8 cellular contexts compared by ENCODE assay signal in genomic region chr14:24188251-24189058, GRCh38. TPM values are rescaled to one million over a fixed set of nuclear protein-coding genes. Genes with fewer than 3 reads are reported as not detected.
DNase-seq lines count a peak whose midpoint lies in the region; ATAC-seq, FAIRE-seq and TF ChIP-seq lines count a peak whose summit lies in the region.

TSS of gene IPO4 (minus strand) at chr14:24188816. CDS start at chr14:24188787, 29 bp downstream.

- peak within 1 kb of the TSS; percentile 96 for H3K4me2 ChIP-seq in HepG2 (ENCODE audit: low read depth, low read length)

- peaks cover 60 to 70% of the 10 kb centered on the region in 2 experiments for H3K36me3 ChIP-seq in HepG2 (replicated peaks in 1 of 2; ENCODE audit: control insufficient read depth in 1 of 2, insufficient read depth in 2 of 2, low read length in 2 of 2)

- no peaks in the 10 kb centered on the region for H4K20me1 ChIP-seq in HepG2 (ENCODE audit: insufficient read depth, low read length)

- WGBS in HepG2 (ENCODE audit: low lambda C conversion rate) = 1% methylated on average over 65 of the region's 65 CpGs

- in situ Hi-C loops in HepG2 (cut with HindIII; ENCODE audit: extremely low pct_ligation_motif_present, low pct_unique_long_range_greater_than_20kb) = no loop called here

- peak; percentile 97 for FAIRE-seq in HepG2 (lab: Jason Lieb, UNC)

- DNase-seq in CD1c-positive myeloid dendritic cell (ENCODE audit: extremely low spot score) (peak; percentile 98), NCI-H774 (lab: John Stamatoyannopoulos, UW) (peak; percentile 97), dermis microvascular lymphatic vessel endothelial cell (ENCODE audit: low read depth in 2 of 2) (peak; percentile 98 to 99), HepG2 (ENCODE audit: low spot score) (peak; percentile 100)
- DNase-seq in activated CD4-positive, alpha-beta T cell treated with anti-CD3 and anti-CD28 coated beads, Interleukin-2, amount 50 U/mL, for 4 hours = peak; percentile 94 to 95
- DNase-seq in stimulated activated CD4-positive, alpha-beta T cell treated with anti-CD3 and anti-CD28 coated beads, Interleukin-2, amount 100 ng/mL, for 48 hours = peak; percentile 91 to 92

- TF ChIP-seq CTCF in HepG2 (CRISPR knock-in tag; IDR thresholded peaks at IDR 0.05) = peak; percentile 49

- TF ChIP-seq POLR2A in HepG2 (IDR thresholded peaks at IDR 0.05; ENCODE audit: insufficient read depth in 1 of 2, low read depth in 2 of 2, low read length in 2 of 2) = peak in 1 of 2 experiments; percentile 98; a peak in 2 of 4 replicates

- peak within 1 kb of the TSS; percentile 64 for H3K27ac ChIP-seq in HepG2 (ENCODE audit: extremely low read length, insufficient read depth, low read length)

- ATAC-seq in GM19397 (IDR thresholded peaks at IDR 0.05; ENCODE audit: unreplicated experiment) (peak; percentile 84), HG03571 (IDR thresholded peaks at IDR 0.05; ENCODE audit: unreplicated experiment) (peak; percentile 82), HepG2 (peak; percentile 88)

- BruUV-seq in HepG2 (replicated peaks; lab: Mats Ljungman, UMichigan) = TSS peak; percentile 76

- peaks cover 42% of the 10 kb centered on the region for H3K4me1 ChIP-seq in HepG2 (ENCODE audit: insufficient read depth, low read length)

- intact Hi-C loops in HepG2 (cut with micrococcal nuclease; ENCODE audit: unreplicated experiment) = loop anchor here (1.0 to 2.0 kb wide), 5 partner anchors 27 to 74 kb away; partner anchors contain the start of genes DCAF11, GMPR2, IRF9 and NEDD8

- peak within 1 kb of the TSS; percentile 70 to 92 (median 77) for H3K4me3 ChIP-seq in HepG2 (replicated peaks in 1 of 3; ENCODE audit: insufficient read depth in 1 of 3, low read depth in 2 of 3, low read length in 3 of 3)

- H3K27me3 ChIP-seq in HepG2 (ENCODE audit: control insufficient read depth in 1 of 2, insufficient read depth in 2 of 2, low read length in 2 of 2) = no peaks in the 10 kb centered on the region

- POLR2A ChIA-PET in HepG2 (lab: Yijun Ruan, JAX) = interaction anchor here (0.6 to 6.4 kb wide), 40 partner anchors 10 to 1094 kb away, joined by 3 to 65 read pairs (median 6); partner anchors contain the start of genes ACIN1, C14orf119, CARMIL3 and CHMP4A

- peaks cover 24% of the 10 kb centered on the region for H3K79me2 ChIP-seq in HepG2 (ENCODE audit: insufficient read depth, low read length)

- peak within 1 kb of the TSS; percentile 84 for H3K9ac ChIP-seq in HepG2 (ENCODE audit: insufficient read depth, low read depth, low read length)

- no peaks in the 10 kb centered on the region for H3K9me3 ChIP-seq in HepG2 (ENCODE audit: low read length)

- TF ChIP-seq EP300 in HepG2 (IDR thresholded peaks at IDR 0.05; ENCODE audit: low read depth in 2 of 2, low read length in 2 of 2) (peak; percentile 85 to 87; a peak in 3 of 4 replicates), HepG2 (CRISPR knock-in tag; IDR thresholded peaks at IDR 0.05; ENCODE audit: borderline replicate concordance) (peak; percentile 72)

- no peak within 1 kb of the TSS for H2AFZ ChIP-seq in HepG2 (ENCODE audit: low read length)

- CTCF ChIA-PET in HepG2 (lab: Yijun Ruan, JAX; ENCODE audit: low intra/inter-chr PET ratio, low total read pairs) = no interaction called here

- TF ChIP-seq RAD21 in HepG2 (CRISPR knock-in tag; IDR thresholded peaks at IDR 0.05) = peak; percentile 77

TF ChIP-seq in HepG2, 621 proteins besides CTCF, POLR2A, EP300 and RAD21 (continues in another document):
- TF ChIP-seq ZNF136 (CRISPR knock-in tag; IDR thresholded peaks at IDR 0.05; ENCODE audit: low read depth) (peak; percentile 99), ZNF670 (CRISPR knock-in tag; IDR thresholded peaks at IDR 0.05; ENCODE audit: borderline replicate concordance) (no peak), ZNF629 (CRISPR knock-in tag; conservative IDR thresholded peaks at IDR 0.05) (peak; percentile 58), BORCS8-MEF2B (CRISPR knock-in tag; IDR thresholded peaks at IDR 0.05) (peak; percentile 99), ESRRA (CRISPR knock-in tag; IDR thresholded peaks at IDR 0.05; ENCODE audit: low read depth) (peak; percentile 93), MBNL3 (CRISPR knock-in tag; conservative IDR thresholded peaks at IDR 0.05) (no peak), ZKSCAN8 (CRISPR knock-in tag; IDR thresholded peaks at IDR 0.05; ENCODE audit: borderline replicate concordance) (peak; percentile 98), THYN1 (CRISPR knock-in tag; IDR thresholded peaks at IDR 0.05; ENCODE audit: borderline replicate concordance, low read depth) (peak; percentile 99), STAG1 (CRISPR knock-in tag; IDR thresholded peaks at IDR 0.05) (peak; percentile 45), CBX2 (IDR thresholded peaks at IDR 0.05; ENCODE audit: low read depth, low read length) (peak; percentile 80; the same call in 1 of the 2 replicates), CBX2 (CRISPR knock-in tag; IDR thresholded peaks at IDR 0.05; ENCODE audit: low read depth) (peak; percentile 98; the same call in 1 of the 2 replicates), ZNF709 (CRISPR knock-in tag; IDR thresholded peaks at IDR 0.05) (peak; percentile 99), ZNF121 (CRISPR knock-in tag; IDR thresholded peaks at IDR 0.05) (no peak), BRF2 (CRISPR knock-in tag; IDR thresholded peaks at IDR 0.05) (peak; percentile 98), WIZ (CRISPR knock-in tag; IDR thresholded peaks at IDR 0.05) (peak; percentile 96), ZNF713 (CRISPR knock-in tag; IDR thresholded peaks at IDR 0.05) (peak; percentile 88; the same call in 1 of the 2 replicates), SKI (IDR thresholded peaks at IDR 0.05; ENCODE audit: partially characterized antibody) (peak; percentile 82), ATM (IDR thresholded peaks at IDR 0.05; ENCODE audit: borderline replicate concordance) (no peak), JUND (CRISPR knock-in tag; IDR thresholded peaks at IDR 0.05) (peak; percentile 84; the same call in 1 of the 2 replicates), TCF7L2 (IDR thresholded peaks at IDR 0.05; ENCODE audit: low read depth, low read length) (no peak), NRL (CRISPR knock-in tag; IDR thresholded peaks at IDR 0.05; ENCODE audit: borderline replicate concordance) (peak; percentile 98; the same call in 1 of the 2 replicates), TGIF2 (CRISPR knock-in tag; IDR thresholded peaks at IDR 0.05) (peak; percentile 99), ZZZ3 (CRISPR knock-in tag; IDR thresholded peaks at IDR 0.05; ENCODE audit: borderline replicate concordance) (peak; percentile 87), ZSCAN30 (CRISPR knock-in tag; IDR thresholded peaks at IDR 0.05) (no peak), ZNF589 (CRISPR knock-in tag; conservative IDR thresholded peaks at IDR 0.05) (no peak), JUNB (CRISPR knock-in tag; IDR thresholded peaks at IDR 0.05; ENCODE audit: borderline replicate concordance) (no peak), KDM4B (CRISPR knock-in tag; IDR thresholded peaks at IDR 0.05) (peak; percentile 99), ZNF3 (CRISPR knock-in tag; IDR thresholded peaks at IDR 0.05) (0 out of 2 replicates have a peak, but pooled peaks have one; percentile 77)
- TF ChIP-seq, protein P1, sequence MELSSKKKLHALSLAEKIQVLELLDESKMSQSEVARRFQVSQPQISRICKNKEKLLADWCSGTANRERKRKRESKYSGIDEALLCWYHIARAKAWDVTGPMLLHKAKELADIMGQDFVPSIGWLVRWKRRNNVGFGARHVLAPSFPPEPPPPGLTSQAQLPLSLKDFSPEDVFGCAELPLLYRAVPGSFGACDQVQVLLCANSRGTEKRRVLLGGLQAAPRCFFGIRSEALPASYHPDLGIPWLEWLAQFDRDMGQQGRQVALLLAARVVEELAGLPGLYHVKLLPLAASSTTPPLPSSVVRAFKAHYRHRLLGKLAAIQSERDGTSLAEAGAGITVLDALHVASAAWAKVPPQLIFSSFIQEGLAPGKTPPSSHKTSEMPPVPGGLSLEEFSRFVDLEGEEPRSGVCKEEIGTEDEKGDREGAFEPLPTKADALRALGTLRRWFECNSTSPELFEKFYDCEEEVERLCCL (CRISPR knock-in tag; IDR thresholded peaks at IDR 0.05; ENCODE audit: borderline replicate concordance) = peak; percentile 81

RNA-seq across cellular contexts. Expression of gene IPO4, which starts in this region (rescaled TPM):
- total RNA-seq in dermis microvascular lymphatic vessel endothelial cell (32.0 and 32.7 TPM in 2 replicates), HepG2 (2016; rRNA removed; fragmentation: Illumina TruSeq; extraction: Trizol) (149 and 179 TPM in 2 replicates)
- 58.9 and 61.8 TPM in 2 replicates for total RNA-seq in HepG2 (2016; cell fraction: cytosol; rRNA removed; fragmentation: Illumina TruSeq; extraction: Trizol; ENCODE audit: low read depth)
- 119 and 190 TPM in 2 replicates for total RNA-seq in HepG2 (2016; cell fraction: insoluble cytoplasmic fraction; rRNA removed; fragmentation: Illumina TruSeq; extraction: Trizol)
- 54.8 and 63.8 TPM in 2 replicates for total RNA-seq in HepG2 (2016; cell fraction: membrane; rRNA removed; fragmentation: Illumina TruSeq; extraction: Trizol)
- 147 and 162 TPM in 2 replicates for total RNA-seq in HepG2 (2016; cell fraction: nucleus; rRNA removed; fragmentation: Illumina TruSeq; extraction: Trizol)
- polyA plus RNA-seq in HepG2 (2011; rRNA removed) = 37.4 and 39.0 TPM in 2 replicates
- 22.1 and 40.0 TPM in 2 replicates for polyA plus RNA-seq in HepG2 (2011; cell fraction: cytosol; rRNA removed)
- polyA plus RNA-seq in HepG2 (2011; cell fraction: nucleus; rRNA removed) = 186 and 239 TPM in 2 replicates
- polyA plus RNA-seq in HepG2 (2012) = 42.9 and 46.8 TPM in 2 replicates
- polyA plus RNA-seq in HepG2 (2016; cell fraction: cytosol; fragmentation: Illumina TruSeq; extraction: Trizol; ENCODE audit: low read depth) = 17.6 and 17.8 TPM in 2 replicates
- polyA plus RNA-seq in HepG2 (2016; cell fraction: insoluble cytoplasmic fraction; fragmentation: Illumina TruSeq; extraction: Trizol; ENCODE audit: low read depth) = 88.5 and 118 TPM in 2 replicates
- polyA plus RNA-seq in HepG2 (2016; cell fraction: membrane; fragmentation: Illumina TruSeq; extraction: Trizol; ENCODE audit: low read depth) = 32.2 and 38.2 TPM in 2 replicates
- 185 and 227 TPM in 2 replicates for polyA plus RNA-seq in HepG2 (2016; cell fraction: nucleus; fragmentation: Illumina TruSeq; extraction: Trizol; ENCODE audit: insufficient read depth, low read depth)
- polyA minus RNA-seq in HepG2 (2011; rRNA and poly(A)+ RNA removed; ENCODE audit: low replicate concordance) = 52.8 and 135 TPM in 2 replicates
- polyA minus RNA-seq in HepG2 (2011; cell fraction: cytosol; rRNA and poly(A)+ RNA removed) = 34.0 and 43.7 TPM in 2 replicates
- polyA minus RNA-seq in HepG2 (2011; cell fraction: nucleus; rRNA and poly(A)+ RNA removed) = 176 and 190 TPM in 2 replicates

Comparison
In these comparisons a context has a peak if more than half of its experiments do, and no peak if none do; other contexts are left out.
1. Peak in every context shown above with its lines: DNase-seq, ATAC-seq, H3K4me3 ChIP-seq and H3K27ac ChIP-seq.